9 cellular contexts compared by ENCODE assay signal in the genomic region with DNA sequence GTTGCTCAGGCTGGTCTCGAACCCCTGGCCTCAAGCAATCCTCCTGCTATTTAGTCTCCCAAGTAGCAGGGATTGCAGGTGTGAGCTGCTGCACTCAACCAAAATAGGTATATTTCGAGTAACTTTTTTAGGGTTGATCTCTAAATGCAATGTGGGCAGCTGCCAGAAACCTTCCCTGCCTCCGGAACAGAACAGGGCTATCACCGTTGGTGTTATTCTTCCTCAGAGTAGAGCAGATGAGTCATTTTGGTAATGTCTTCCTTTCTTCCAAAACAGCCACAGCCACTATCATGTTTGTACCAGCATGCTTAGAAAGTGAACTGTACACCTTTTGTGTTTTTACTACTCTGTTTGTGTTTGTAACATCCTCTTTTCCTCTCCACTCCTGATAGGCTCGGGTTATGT. TPM values are rescaled to one million over a fixed set of nuclear protein-coding genes. Genes with fewer than 3 reads are reported as not detected.
DNase-seq lines count a peak whose midpoint lies in the region; ATAC-seq and TF ChIP-seq lines count a peak whose summit lies in the region.
"Had no signal": no experiment of that assay in that cellular context is flagged by ENCODE, and none has a peak within 500 bp of the region (broad histone marks: within the 10 kb centered on the region; RNA-seq: fewer than 3 reads in every experiment).

No MANE protein-coding gene starts in this region.

- H3K36me3 ChIP-seq in GM23338 (ENCODE audit: insufficient read depth) (no peaks in the 10 kb centered on the region; the same call in 1 of the 2 replicates), RWPE2 (ENCODE audit: low read depth) (peaks cover 23% of the 10 kb centered on the region), ovary (no peaks in the 10 kb centered on the region)
- H3K36me3 ChIP-seq: neutrophil had no signal

- H2AFZ ChIP-seq in GM23338, result no peak overlapping the region

- H3K27ac ChIP-seq in GM23338 (ENCODE audit: low read depth) (peak overlapping the region; percentile 72; the same call in 1 of the 2 replicates), RWPE2 (ENCODE audit: poor library complexity, severe bottlenecking) (no peak overlapping the region), ovary (no peak overlapping the region)
- H3K27ac ChIP-seq: neutrophil had no signal

- no peak overlapping the region for H3K27ac Mint-ChIP-seq in GM23338

- no peak for TF ChIP-seq EP300 in ovary (IDR thresholded peaks at IDR 0.05)

- no peak for TF ChIP-seq CTCF in GM23338 (conservative IDR thresholded peaks at IDR 0.05; ENCODE audit: low read depth in 2 of 2)
- TF ChIP-seq CTCF in RWPE2 (IDR thresholded peaks at IDR 0.05; ENCODE audit: poor library complexity, severe bottlenecking), result no peak
- no peak for TF ChIP-seq CTCF in ovary (IDR thresholded peaks at IDR 0.05)

- 36 to 45% (median 39%) methylated on average over 5 of the region's 5 CpGs for WGBS in ovary, 3 donors

- H3K4me1 ChIP-seq in GM23338 (ENCODE audit: insufficient read depth), result peaks cover under 1% of the 10 kb centered on the region
- H3K4me1 ChIP-seq in RWPE2 (ENCODE audit: insufficient read depth, poor library complexity, severe bottlenecking), result peaks cover 8% of the 10 kb centered on the region
- H3K4me1 ChIP-seq in ovary (ENCODE audit: insufficient read depth), result peaks cover 1% of the 10 kb centered on the region

- H3K9me2 ChIP-seq in GM23338 (ENCODE audit: insufficient read depth), result no peaks in the 10 kb centered on the region

- no peak for TF ChIP-seq POLR2A in ovary (IDR thresholded peaks at IDR 0.05)

- no peaks in the 10 kb centered on the region for H3K36me3 Mint-ChIP-seq in GM23338 (ENCODE audit: low read depth)

- H3K4me2 ChIP-seq in GM23338, result no peak overlapping the region

- H3K79me2 ChIP-seq in GM23338 (replicated peaks; ENCODE audit: insufficient read depth), result peaks cover 51% of the 10 kb centered on the region

- H3K4me3 ChIP-seq in GM23338, result no peak overlapping the region
- H3K4me3 ChIP-seq in RWPE2 (ENCODE audit: severe bottlenecking), result no peak overlapping the region
- peak overlapping the region; percentile 8 for H3K4me3 ChIP-seq in ovary

- no peak for ATAC-seq in GM23338
- ATAC-seq in RWPE2 (ENCODE audit: low read depth), result peak; percentile 86
- ATAC-seq in HG03520 (IDR thresholded peaks at IDR 0.05; ENCODE audit: unreplicated experiment), result no peak

- H3K4me1 Mint-ChIP-seq in GM23338, result peaks cover 9% of the 10 kb centered on the region

- H3K4me3 Mint-ChIP-seq in GM23338, result no peak overlapping the region
- H3K4me3 Mint-ChIP-seq: H9 had no signal

- no peaks in the 10 kb centered on the region for H3K27me3 ChIP-seq in GM23338 (ENCODE audit: insufficient read depth)
- no peaks in the 10 kb centered on the region for H3K27me3 ChIP-seq in RWPE2 (ENCODE audit: insufficient read depth, poor library complexity, severe bottlenecking)
- H3K27me3 ChIP-seq in ovary, result no peaks in the 10 kb centered on the region
- H3K27me3 ChIP-seq: neutrophil had no signal

- no peaks in the 10 kb centered on the region for H3F3A ChIP-seq in GM23338 (replicated peaks; ENCODE audit: low read depth)

- DNase-seq in GM23338 (ENCODE audit: low spot score), result no peak
- no peak for DNase-seq in RWPE2 (ENCODE audit: low spot score)
- DNase-seq in dedifferentiated amniotic fluid mesenchymal stem cell (ENCODE audit: extremely low spot score), result peak; percentile 28
- DNase-seq in ovary, result peak in 1 of 5 donors; percentile 14
- DNase-seq in DMS153 treated with DMSO at 0.1 percent for 48 hours (lab: John Stamatoyannopoulos, UW; ENCODE audit: unreplicated experiment), result no peak
- no peak for DNase-seq in putamen (ENCODE audit: low spot score)
- DNase-seq: H9 had no signal

- H3K9me3 ChIP-seq in RWPE2 (ENCODE audit: severe bottlenecking), result no peaks in the 10 kb centered on the region
- no peaks in the 10 kb centered on the region for H3K9me3 ChIP-seq in ovary
- H3K9me3 ChIP-seq: neutrophil had no signal

- H4K20me1 ChIP-seq in GM23338 (replicated peaks; ENCODE audit: insufficient read depth), result peaks cover 4% of the 10 kb centered on the region; the same call in 1 of the 2 replicates

- intact Hi-C loops in ovary (cut with DNase I), result loop anchor here in 1 of 4 donors (10.0 kb wide), 1 partner anchor 102 kb away; no protein-coding TSS in a partner anchor

- H3K27me3 Mint-ChIP-seq in GM23338 (ENCODE audit: insufficient read depth, low read depth, poor library complexity), result peaks cover 1% of the 10 kb centered on the region

- H3K9me3 Mint-ChIP-seq in GM23338, result no peaks in the 10 kb centered on the region
- H3K9me3 Mint-ChIP-seq: H9 had no signal

TF ChIP-seq in GM23338, 12 proteins besides CTCF, POLR2A, EP300 and RAD21 (continues in another document):
- TF ChIP-seq, protein P1, sequence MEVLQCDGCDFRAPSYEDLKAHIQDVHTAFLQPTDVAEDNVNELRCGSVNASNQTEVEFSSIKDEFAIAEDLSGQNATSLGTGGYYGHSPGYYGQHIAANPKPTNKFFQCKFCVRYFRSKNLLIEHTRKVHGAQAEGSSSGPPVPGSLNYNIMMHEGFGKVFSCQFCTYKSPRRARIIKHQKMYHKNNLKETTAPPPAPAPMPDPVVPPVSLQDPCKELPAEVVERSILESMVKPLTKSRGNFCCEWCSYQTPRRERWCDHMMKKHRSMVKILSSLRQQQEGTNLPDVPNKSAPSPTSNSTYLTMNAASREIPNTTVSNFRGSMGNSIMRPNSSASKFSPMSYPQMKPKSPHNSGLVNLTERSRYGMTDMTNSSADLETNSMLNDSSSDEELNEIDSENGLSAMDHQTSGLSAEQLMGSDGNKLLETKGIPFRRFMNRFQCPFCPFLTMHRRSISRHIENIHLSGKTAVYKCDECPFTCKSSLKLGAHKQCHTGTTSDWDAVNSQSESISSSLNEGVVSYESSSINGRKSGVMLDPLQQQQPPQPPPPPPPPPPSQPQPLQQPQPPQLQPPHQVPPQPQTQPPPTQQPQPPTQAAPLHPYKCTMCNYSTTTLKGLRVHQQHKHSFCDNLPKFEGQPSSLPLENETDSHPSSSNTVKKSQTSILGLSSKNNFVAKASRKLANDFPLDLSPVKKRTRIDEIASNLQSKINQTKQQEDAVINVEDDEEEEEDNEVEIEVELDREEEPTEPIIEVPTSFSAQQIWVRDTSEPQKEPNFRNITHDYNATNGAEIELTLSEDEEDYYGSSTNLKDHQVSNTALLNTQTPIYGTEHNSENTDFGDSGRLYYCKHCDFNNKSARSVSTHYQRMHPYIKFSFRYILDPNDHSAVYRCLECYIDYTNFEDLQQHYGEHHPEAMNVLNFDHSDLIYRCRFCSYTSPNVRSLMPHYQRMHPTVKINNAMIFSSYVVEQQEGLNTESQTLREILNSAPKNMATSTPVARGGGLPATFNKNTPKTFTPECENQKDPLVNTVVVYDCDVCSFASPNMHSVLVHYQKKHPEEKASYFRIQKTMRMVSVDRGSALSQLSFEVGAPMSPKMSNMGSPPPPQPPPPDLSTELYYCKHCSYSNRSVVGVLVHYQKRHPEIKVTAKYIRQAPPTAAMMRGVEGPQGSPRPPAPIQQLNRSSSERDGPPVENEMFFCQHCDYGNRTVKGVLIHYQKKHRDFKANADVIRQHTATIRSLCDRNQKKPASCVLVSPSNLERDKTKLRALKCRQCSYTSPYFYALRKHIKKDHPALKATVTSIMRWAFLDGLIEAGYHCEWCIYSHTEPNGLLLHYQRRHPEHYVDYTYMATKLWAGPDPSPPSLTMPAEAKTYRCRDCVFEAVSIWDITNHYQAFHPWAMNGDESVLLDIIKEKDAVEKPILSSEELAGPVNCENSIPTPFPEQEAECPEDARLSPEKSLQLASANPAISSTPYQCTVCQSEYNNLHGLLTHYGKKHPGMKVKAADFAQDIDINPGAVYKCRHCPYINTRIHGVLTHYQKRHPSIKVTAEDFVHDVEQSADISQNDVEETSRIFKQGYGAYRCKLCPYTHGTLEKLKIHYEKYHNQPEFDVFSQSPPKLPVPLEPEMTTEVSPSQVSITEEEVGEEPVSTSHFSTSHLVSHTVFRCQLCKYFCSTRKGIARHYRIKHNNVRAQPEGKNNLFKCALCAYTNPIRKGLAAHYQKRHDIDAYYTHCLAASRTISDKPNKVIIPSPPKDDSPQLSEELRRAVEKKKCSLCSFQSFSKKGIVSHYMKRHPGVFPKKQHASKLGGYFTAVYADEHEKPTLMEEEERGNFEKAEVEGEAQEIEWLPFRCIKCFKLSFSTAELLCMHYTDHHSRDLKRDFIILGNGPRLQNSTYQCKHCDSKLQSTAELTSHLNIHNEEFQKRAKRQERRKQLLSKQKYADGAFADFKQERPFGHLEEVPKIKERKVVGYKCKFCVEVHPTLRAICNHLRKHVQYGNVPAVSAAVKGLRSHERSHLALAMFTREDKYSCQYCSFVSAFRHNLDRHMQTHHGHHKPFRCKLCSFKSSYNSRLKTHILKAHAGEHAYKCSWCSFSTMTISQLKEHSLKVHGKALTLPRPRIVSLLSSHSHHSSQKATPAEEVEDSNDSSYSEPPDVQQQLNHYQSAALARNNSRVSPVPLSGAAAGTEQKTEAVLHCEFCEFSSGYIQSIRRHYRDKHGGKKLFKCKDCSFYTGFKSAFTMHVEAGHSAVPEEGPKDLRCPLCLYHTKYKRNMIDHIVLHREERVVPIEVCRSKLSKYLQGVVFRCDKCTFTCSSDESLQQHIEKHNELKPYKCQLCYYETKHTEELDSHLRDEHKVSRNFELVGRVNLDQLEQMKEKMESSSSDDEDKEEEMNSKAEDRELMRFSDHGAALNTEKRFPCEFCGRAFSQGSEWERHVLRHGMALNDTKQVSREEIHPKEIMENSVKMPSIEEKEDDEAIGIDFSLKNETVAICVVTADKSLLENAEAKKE (CRISPR knock-in tag; IDR thresholded peaks at IDR 0.05), result no peak
- TF ChIP-seq NANOG (IDR thresholded peaks at IDR 0.05; ENCODE audit: borderline replicate concordance) (no peak), JUNB (IDR thresholded peaks at IDR 0.05; ENCODE audit: unreplicated experiment) (no peak), EZH2phosphoT487 (IDR thresholded peaks at IDR 0.05; ENCODE audit: unreplicated experiment) (no peak), EZH2 (IDR thresholded peaks at IDR 0.05; ENCODE audit: low read depth, unreplicated experiment) (no peak)
- TF ChIP-seq, protein P2, sequence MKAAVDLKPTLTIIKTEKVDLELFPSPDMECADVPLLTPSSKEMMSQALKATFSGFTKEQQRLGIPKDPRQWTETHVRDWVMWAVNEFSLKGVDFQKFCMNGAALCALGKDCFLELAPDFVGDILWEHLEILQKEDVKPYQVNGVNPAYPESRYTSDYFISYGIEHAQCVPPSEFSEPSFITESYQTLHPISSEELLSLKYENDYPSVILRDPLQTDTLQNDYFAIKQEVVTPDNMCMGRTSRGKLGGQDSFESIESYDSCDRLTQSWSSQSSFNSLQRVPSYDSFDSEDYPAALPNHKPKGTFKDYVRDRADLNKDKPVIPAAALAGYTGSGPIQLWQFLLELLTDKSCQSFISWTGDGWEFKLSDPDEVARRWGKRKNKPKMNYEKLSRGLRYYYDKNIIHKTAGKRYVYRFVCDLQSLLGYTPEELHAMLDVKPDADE (IDR thresholded peaks at IDR 0.05), result no peak

RNA-seq across cellular contexts. Expression of gene SNX9, which starts 44.1 kb away (rescaled TPM):
- total RNA-seq in GM23338 (2014; rRNA removed; shearing (Covaris generic)), result 21.2 and 23.3 TPM in 2 replicates
- 18.1 and 18.4 TPM in 2 replicates for polyA plus RNA-seq in GM23338 (2016; fragmentation: Nextera tagmentation; extraction: Ambion mirVana)
- total RNA-seq in ovary, result 10 to 100 TPM; 32.9 to 47.8 (median 38.7) TPM
- polyA plus RNA-seq in ovary, result 10 to 100 TPM; 31.2 to 48.0 TPM
